Comparison of ENCODE assay signal across 1 cellular context in the genomic region with DNA sequence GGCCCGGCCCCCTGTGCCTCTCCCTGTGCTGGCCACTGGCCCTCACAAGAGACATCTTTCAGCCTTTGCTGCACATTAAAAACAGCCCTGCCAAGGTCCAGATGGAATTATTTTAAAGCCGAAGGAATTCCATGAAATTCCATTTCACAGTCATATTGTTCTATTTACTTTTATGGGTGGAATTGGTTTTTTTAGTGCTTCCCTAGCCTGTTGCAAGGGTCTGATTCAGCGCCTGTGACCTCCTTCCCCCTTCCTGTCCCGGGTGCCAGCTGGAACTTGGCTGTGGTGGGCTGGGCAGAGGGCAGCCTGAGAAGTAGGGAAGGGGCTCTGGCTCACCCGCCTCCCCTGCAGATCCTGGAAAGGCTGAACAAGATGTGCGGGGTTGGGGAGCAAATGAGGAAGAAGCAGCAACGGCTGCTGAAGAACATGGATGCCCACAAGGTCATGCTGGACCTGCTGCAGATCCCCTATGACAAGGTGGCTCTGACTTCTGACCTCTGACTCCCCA.
TF ChIP-seq lines count a peak whose summit lies in the region.

No MANE protein-coding gene starts in this region.

TF ChIP-seq in IMR-90, 13 proteins besides CTCF, POLR2A, EP300 and RAD21:
- TF ChIP-seq, protein P1, sequence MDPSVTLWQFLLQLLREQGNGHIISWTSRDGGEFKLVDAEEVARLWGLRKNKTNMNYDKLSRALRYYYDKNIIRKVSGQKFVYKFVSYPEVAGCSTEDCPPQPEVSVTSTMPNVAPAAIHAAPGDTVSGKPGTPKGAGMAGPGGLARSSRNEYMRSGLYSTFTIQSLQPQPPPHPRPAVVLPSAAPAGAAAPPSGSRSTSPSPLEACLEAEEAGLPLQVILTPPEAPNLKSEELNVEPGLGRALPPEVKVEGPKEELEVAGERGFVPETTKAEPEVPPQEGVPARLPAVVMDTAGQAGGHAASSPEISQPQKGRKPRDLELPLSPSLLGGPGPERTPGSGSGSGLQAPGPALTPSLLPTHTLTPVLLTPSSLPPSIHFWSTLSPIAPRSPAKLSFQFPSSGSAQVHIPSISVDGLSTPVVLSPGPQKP (IDR thresholded peaks at IDR 0.05; ENCODE audit: borderline replicate concordance, low read depth, low read length), result no peak
- peak; percentile 48; the same call in 1 of the 2 replicates for TF ChIP-seq CEBPB (IDR thresholded peaks at IDR 0.05; ENCODE audit: low read depth, low read length)
- TF ChIP-seq, protein P2, sequence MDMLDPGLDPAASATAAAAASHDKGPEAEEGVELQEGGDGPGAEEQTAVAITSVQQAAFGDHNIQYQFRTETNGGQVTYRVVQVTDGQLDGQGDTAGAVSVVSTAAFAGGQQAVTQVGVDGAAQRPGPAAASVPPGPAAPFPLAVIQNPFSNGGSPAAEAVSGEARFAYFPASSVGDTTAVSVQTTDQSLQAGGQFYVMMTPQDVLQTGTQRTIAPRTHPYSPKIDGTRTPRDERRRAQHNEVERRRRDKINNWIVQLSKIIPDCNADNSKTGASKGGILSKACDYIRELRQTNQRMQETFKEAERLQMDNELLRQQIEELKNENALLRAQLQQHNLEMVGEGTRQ (IDR thresholded peaks at IDR 0.05; ENCODE audit: low read depth, low read length), result no peak
- TF ChIP-seq FOS (IDR thresholded peaks at IDR 0.05; ENCODE audit: low read depth, low read length), result no peak
